In genomic region chr5:172436874-172437369, GRCh38 we compare ENCODE assay signal across 16 cellular contexts. TPM values are rescaled to one million over a fixed set of nuclear protein-coding genes. Genes with fewer than 3 reads are reported as not detected.
DNase-seq lines count a peak whose midpoint lies in the region; ATAC-seq and TF ChIP-seq lines count a peak whose summit lies in the region.
"Had no signal": no experiment of that assay in that cellular context is flagged by ENCODE, and none has a peak within 500 bp of the region (broad histone marks: within the 10 kb centered on the region; RNA-seq: fewer than 3 reads in every experiment).

No MANE protein-coding gene starts in this region.

- peaks cover 17% of the 10 kb centered on the region for H3K36me3 Mint-ChIP-seq in Calu3 (ENCODE audit: insufficient read depth, unreplicated experiment)
- no peaks in the 10 kb centered on the region for H3K36me3 Mint-ChIP-seq in activated T-helper 17 cell treated with anti-CD3 and anti-CD28 coated beads, Interleukin-2, amount 50 U/mL, for 72 hours (ENCODE audit: low read depth)
- H3K36me3 Mint-ChIP-seq: stimulated activated memory B cell treated with anti-CD40 and anti-IgM and Interleukin-4, amounts not matched to agents 10 μg/mL and 1 μg/mL and 100 μg/mL, for 72 hours had no signal

- no TSS peak for BruUV-seq in Calu3 (replicated peaks; lab: Mats Ljungman, UMichigan)

- peaks cover 20% of the 10 kb centered on the region for H3K4me1 Mint-ChIP-seq in Calu3 (ENCODE audit: low read depth, unreplicated experiment)
- H3K4me1 Mint-ChIP-seq in activated T-helper 17 cell treated with anti-CD3 and anti-CD28 coated beads, Interleukin-2, amount 50 U/mL, for 72 hours, result no peaks in the 10 kb centered on the region
- H3K4me1 Mint-ChIP-seq: stimulated activated memory B cell treated with anti-CD40 and anti-IgM and Interleukin-4, amounts not matched to agents 10 μg/mL and 1 μg/mL and 100 μg/mL, for 72 hours had no signal

- WGBS in right cardiac atrium, result 73% methylated on average over 9 of the region's 9 CpGs
- WGBS in sigmoid colon, 2 donors, result 82 to 86% methylated on average over 9 of the region's 9 CpGs

- peak in 1 of 2 donors; percentile 1 for ATAC-seq in right cardiac atrium
- no peak for ATAC-seq in activated T-helper 17 cell treated with anti-CD3 and anti-CD28 coated beads, Interleukin-2, amount 50 U/mL, for 72 hours (replicated peaks)
- ATAC-seq in foreskin keratinocyte, result no peak
- ATAC-seq: stimulated activated memory B cell treated with anti-CD40 and anti-IgM and Interleukin-4, amounts not matched to agents 10 μg/mL and 1 μg/mL and 100 μg/mL, for 72 hours had no signal

- no peaks in the 10 kb centered on the region for H3K36me3 ChIP-seq in sigmoid colon
- H3K36me3 ChIP-seq: brain microvascular endothelial cell, HAP-1 had no signal

- CTCF ChIA-PET in Calu3 (lab: Charles Lee), result interaction anchor here (0.6 to 1.9 kb wide), 8 partner anchors 10 to 154 kb away, joined by 3 to 23 read pairs (median 4); partner anchors contain the start of gene UBTD2

- TF ChIP-seq CTCF in Calu3 (IDR thresholded peaks at IDR 0.05; ENCODE audit: unreplicated experiment) (no peak), sigmoid colon (IDR thresholded peaks at IDR 0.05) (no peak), foreskin keratinocyte (conservative IDR thresholded peaks at IDR 0.05) (no peak)

- H3K27ac Mint-ChIP-seq in Calu3 (ENCODE audit: unreplicated experiment), result peak overlapping the region; percentile 59
- H3K27ac Mint-ChIP-seq in activated T-helper 17 cell treated with anti-CD3 and anti-CD28 coated beads, Interleukin-2, amount 50 U/mL, for 72 hours, result no peak overlapping the region
- H3K27ac Mint-ChIP-seq: stimulated activated memory B cell treated with anti-CD40 and anti-IgM and Interleukin-4, amounts not matched to agents 10 μg/mL and 1 μg/mL and 100 μg/mL, for 72 hours; T-helper 2 cell treated with Interferon-gamma antibody and Interleukin-4, amounts not matched to agents 5 μg/mL and 100 μg/mL, for 36 hours had no signal

- DNase-seq in Calu3 (no peak), right cardiac atrium (peak in 1 of 3 donors; percentile 51), sigmoid colon (peak; percentile 63), COLO668 (lab: John Stamatoyannopoulos, UW; ENCODE audit: unreplicated experiment) (no peak), NCI-H345 treated with DMSO at 0.1 percent for 48 hours (lab: John Stamatoyannopoulos, UW; ENCODE audit: unreplicated experiment) (no peak), foreskin keratinocyte (no peak)
- DNase-seq: activated CD4-positive, alpha-beta T cell treated with anti-CD3 and anti-CD28 coated beads for 1 hour; activated naive CD4-positive, alpha-beta T cell treated with Interleukin-2 at 50 U/mL for 16 hours; effector memory CD4-positive, alpha-beta T cell; MG63 had no signal

- H3K9me3 ChIP-seq in right cardiac atrium (ENCODE audit: control insufficient read depth, low read length), result no peaks in the 10 kb centered on the region
- H3K9me3 ChIP-seq in sigmoid colon, result no peaks in the 10 kb centered on the region
- H3K9me3 ChIP-seq: HAP-1, MG63 had no signal

- no peak for TF ChIP-seq EP300 in sigmoid colon (IDR thresholded peaks at IDR 0.05)

- H3K4me3 ChIP-seq in right cardiac atrium (ENCODE audit: low read length), result no peak overlapping the region
- H3K4me3 ChIP-seq in sigmoid colon, result no peak overlapping the region
- H3K4me3 ChIP-seq: HAP-1, MG63 had no signal

- H3K4me3 Mint-ChIP-seq in Calu3 (ENCODE audit: low read depth, unreplicated experiment), result no peak overlapping the region
- H3K4me3 Mint-ChIP-seq in activated T-helper 17 cell treated with anti-CD3 and anti-CD28 coated beads, Interleukin-2, amount 50 U/mL, for 72 hours, result no peak overlapping the region
- H3K4me3 Mint-ChIP-seq: stimulated activated memory B cell treated with anti-CD40 and anti-IgM and Interleukin-4, amounts not matched to agents 10 μg/mL and 1 μg/mL and 100 μg/mL, for 72 hours; T-helper 2 cell treated with Interferon-gamma antibody and Interleukin-4, amounts not matched to agents 5 μg/mL and 100 μg/mL, for 36 hours had no signal

- H3K27me3 ChIP-seq in right cardiac atrium (ENCODE audit: control insufficient read depth, insufficient read depth), result no peaks in the 10 kb centered on the region
- H3K27me3 ChIP-seq in sigmoid colon, result no peaks in the 10 kb centered on the region
- H3K27me3 ChIP-seq in foreskin keratinocyte, result no peaks in the 10 kb centered on the region
- H3K27me3 ChIP-seq: brain microvascular endothelial cell, MG63 had no signal

- H3K4me1 ChIP-seq in right cardiac atrium (ENCODE audit: control insufficient read depth, insufficient read depth, low read length), result peaks cover 9% of the 10 kb centered on the region
- H3K4me1 ChIP-seq in sigmoid colon, result peaks cover 0 to 51% (median 34%) of the 10 kb centered on the region in 4 donors
- H3K4me1 ChIP-seq in foreskin keratinocyte, result no peaks in the 10 kb centered on the region
- H3K4me1 ChIP-seq: HAP-1 had no signal

- no peak for TF ChIP-seq POLR2A in sigmoid colon (IDR thresholded peaks at IDR 0.05)

- H3K27ac ChIP-seq in angular gyrus (ENCODE audit: low read depth, low read length) (peak overlapping the region; percentile 81), right cardiac atrium (ENCODE audit: low read length) (peak overlapping the region; percentile 1), sigmoid colon (peak overlapping the region; percentile 63 to 95 (median 68)), foreskin keratinocyte (no peak overlapping the region)
- H3K27ac ChIP-seq: brain microvascular endothelial cell had no signal

- H3K27me3 Mint-ChIP-seq in Calu3 (ENCODE audit: unreplicated experiment), result no peaks in the 10 kb centered on the region
- peaks cover 7% of the 10 kb centered on the region for H3K27me3 Mint-ChIP-seq in activated T-helper 17 cell treated with anti-CD3 and anti-CD28 coated beads, Interleukin-2, amount 50 U/mL, for 72 hours

- no peaks in the 10 kb centered on the region for H3K9me3 Mint-ChIP-seq in Calu3 (ENCODE audit: low read depth, unreplicated experiment)
- no peaks in the 10 kb centered on the region for H3K9me3 Mint-ChIP-seq in activated T-helper 17 cell treated with anti-CD3 and anti-CD28 coated beads, Interleukin-2, amount 50 U/mL, for 72 hours
- H3K9me3 Mint-ChIP-seq: stimulated activated memory B cell treated with anti-CD40 and anti-IgM and Interleukin-4, amounts not matched to agents 10 μg/mL and 1 μg/mL and 100 μg/mL, for 72 hours; T-helper 2 cell treated with Interferon-gamma antibody and Interleukin-4, amounts not matched to agents 5 μg/mL and 100 μg/mL, for 36 hours had no signal

- intact Hi-C loops in Calu3 (cut with micrococcal nuclease; ENCODE audit: unreplicated experiment) (no loop called here), right cardiac atrium (cut with DNase I) (no loop called here), sigmoid colon (cut with DNase I) (no loop called here)

RNA-seq across cellular contexts. Expression of gene SH3PXD2B, which starts 17.4 kb away (rescaled TPM):
- total RNA-seq in Calu3 (2022) (20.1 and 25.6 TPM in 2 replicates), right cardiac atrium (10 to 100 TPM in 1 of 4 donors, 1 to 10 TPM in 3; 5.1 to 18.0 (median 9.1) TPM), sigmoid colon (10 to 100 TPM; 19.3 to 45.7 (median 20.9) TPM), foreskin keratinocyte (20.9 and 29.2 TPM in 2 replicates)
- polyA plus RNA-seq in right cardiac atrium (2.2 TPM), sigmoid colon (1 to 10 TPM; 3.6 to 9.2 (median 3.9) TPM), foreskin keratinocyte (16.2 and 18.1 TPM in 2 replicates)
- total RNA-seq in activated T-helper 17 cell treated with anti-CD3 and anti-CD28 coated beads, Interleukin-2, amount 50 U/mL, for 72 hours, result under 1 TPM; 0.08 to 0.09 TPM

Comparison
In these comparisons a context has a peak if more than half of its experiments do, and no peak if none do; other contexts are left out.
1. RNA of gene SH3PXD2B, which starts 17.4 kb away (total RNA-seq): 20.1 to 25.6 TPM in Calu3, 19.3 to 45.7 TPM in sigmoid colon, 20.9 to 29.2 TPM in foreskin keratinocyte and 5.1 to 18.0 TPM in right cardiac atrium; 0.08 to 0.09 TPM in activated T-helper 17 cell treated with anti-CD3 and anti-CD28 coated beads, Interleukin-2, amount 50 U/mL, for 72 hours; every median in the first group is over 4 times any median in the second.